Comparison of ENCODE assay signal across 24 cellular contexts in the genomic region with DNA sequence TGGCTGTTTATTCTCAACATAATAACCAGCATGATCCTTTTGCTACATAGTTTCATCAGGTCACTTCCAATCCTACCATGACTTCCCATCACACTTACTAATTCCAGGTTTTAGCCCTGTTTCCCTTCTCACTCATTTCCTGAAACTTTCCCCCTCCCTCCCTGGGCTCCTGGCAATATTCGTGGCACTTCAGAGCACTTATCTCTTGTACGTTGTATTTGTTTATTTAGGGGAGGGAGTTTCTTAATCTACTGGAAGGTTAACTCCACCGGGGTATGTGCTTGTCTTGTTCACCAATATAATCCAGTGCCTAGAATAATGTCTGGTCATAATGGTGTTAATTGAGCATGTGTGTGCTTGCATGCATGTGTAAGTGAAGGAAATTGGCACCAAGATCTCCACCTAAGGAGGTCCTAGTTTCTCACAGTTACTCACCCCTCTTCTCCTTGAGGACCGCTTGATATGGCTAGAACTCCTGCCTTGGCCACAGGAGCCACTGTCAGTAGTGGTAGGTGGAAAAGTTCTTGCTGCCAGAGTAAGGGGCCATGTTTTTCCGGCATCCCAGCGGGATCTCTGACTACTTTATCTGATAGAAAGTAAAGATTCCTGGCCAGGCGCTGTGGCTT. TPM values are rescaled to one million over a fixed set of nuclear protein-coding genes. Genes with fewer than 3 reads are reported as not detected.
A peak's percentile ranks its signal among the peaks of the same experiment; 100 is the strongest.
DNase-seq lines count a peak whose midpoint lies in the region; ATAC-seq and TF ChIP-seq lines count a peak whose summit lies in the region.
"Had no signal": no experiment of that assay in that cellular context is flagged by ENCODE, and none has a peak within 500 bp of the region (broad histone marks: within the 10 kb centered on the region; RNA-seq: fewer than 3 reads in every experiment).

No MANE protein-coding gene starts in this region.

- DNase-seq in Calu3, result no peak
- DNase-seq in chondrocyte (ENCODE audit: low spot score), result no peak
- DNase-seq in gastrocnemius medialis, result no peak
- no peak for DNase-seq in dermis blood vessel endothelial cell
- DNase-seq: activated naive CD8-positive, alpha-beta T cell treated with anti-CD3 and anti-CD28 coated beads, Interleukin-2, amount 10 ng/mL, durations not matched to agents 7 days and 5 days; cortex of kidney; hippocampal formation; mammary epithelial cell; naive thymus-derived CD4-positive, alpha-beta T cell; NCI-H1105 treated with DMSO at 0.1 percent for 48 hours; NCI-H2107; NCI-H526; SHP77; sigmoid colon; stimulated activated CD4-positive, alpha-beta T cell treated with anti-CD3 and anti-CD28 coated beads, Interleukin-1b, Interleukin-23, amount 100 ng/mL, for 48 hours had no signal

- in situ Hi-C loops in gastrocnemius medialis (cut with MboI; ENCODE audit: low sequenced_read_pairs in 4 of 4), result loop anchor here in 3 of 4 donors (5.0 kb wide), 2 partner anchors 39 to 44 kb away; partner anchors contain the start of gene GALR3 (in 1 of the 3)

- no peaks in the 10 kb centered on the region for H3K9me3 ChIP-seq in HEK293 (ENCODE audit: control insufficient read depth, insufficient read depth, low read depth, low read length)
- H3K9me3 ChIP-seq in gastrocnemius medialis, result no peaks in the 10 kb centered on the region
- H3K9me3 ChIP-seq: sigmoid colon, tibial nerve had no signal

- H3K4me3 Mint-ChIP-seq in Calu3 (ENCODE audit: low read depth, unreplicated experiment) (no peak overlapping the region), chondrocyte (ENCODE audit: unreplicated experiment) (no peak overlapping the region)
- H3K4me3 Mint-ChIP-seq: activated naive CD8-positive, alpha-beta T cell treated with anti-CD3 and anti-CD28 coated beads, Interleukin-2, amount 10 ng/mL, durations not matched to agents 7 days and 5 days; activated T-helper 1 cell treated with anti-CD3 and anti-CD28 coated beads, Interleukin-12 subunit alpha, Interleukin-12 subunit beta, Interleukin-2, Interleukin-4 antibody, amounts not matched to agents 30 ng/mL and 10 ng/mL and 1 ng/mL, durations not matched to agents 14 hours and 24 hours and 36 hours; brain; naive thymus-derived CD4-positive, alpha-beta T cell; stimulated activated memory B cell treated with anti-CD40 and anti-IgM and Interleukin-4, amounts not matched to agents 10 μg/mL and 1 μg/mL and 100 μg/mL, for 72 hours had no signal

- BruUV-seq in Calu3 (replicated peaks; lab: Mats Ljungman, UMichigan), result no TSS peak

- H3K4me1 Mint-ChIP-seq in Calu3 (ENCODE audit: low read depth, unreplicated experiment) (no peaks in the 10 kb centered on the region), chondrocyte (ENCODE audit: low read depth) (peaks cover 12% of the 10 kb centered on the region)
- H3K4me1 Mint-ChIP-seq: stimulated activated memory B cell treated with anti-CD40 and anti-IgM and Interleukin-4, amounts not matched to agents 10 μg/mL and 1 μg/mL and 100 μg/mL, for 72 hours had no signal

- H3K27ac ChIP-seq in HEK293 (ENCODE audit: extremely low read depth, low read depth, low read length) (no peak overlapping the region), gastrocnemius medialis (peak overlapping the region; percentile 87 to 95 (median 88))
- H3K27ac ChIP-seq: parathyroid adenoma, tibial nerve had no signal

- intact Hi-C loops in Calu3 (cut with micrococcal nuclease; ENCODE audit: unreplicated experiment) (no loop called here), gastrocnemius medialis (cut with DNase I; ENCODE audit: low total_unique reads) (no loop called here)

- H3K36me3 ChIP-seq in HEK293 (ENCODE audit: control insufficient read depth in 2 of 2, insufficient read depth in 1 of 2, low read length in 2 of 2) (peaks cover 83 to 96% of the 10 kb centered on the region in 2 experiments), gastrocnemius medialis (peaks cover 0 to 77% of the 10 kb centered on the region in 2 donors)

- ATAC-seq in gastrocnemius medialis (no peak), HG03039 (IDR thresholded peaks at IDR 0.05; ENCODE audit: unreplicated experiment) (no peak), GM18867 (IDR thresholded peaks at IDR 0.05; ENCODE audit: unreplicated experiment) (no peak)
- ATAC-seq: naive thymus-derived CD4-positive, alpha-beta T cell; stimulated activated memory B cell treated with anti-CD40 and anti-IgM and Interleukin-4, amounts not matched to agents 10 μg/mL and 1 μg/mL and 100 μg/mL, for 72 hours had no signal

- H3K27ac Mint-ChIP-seq in Calu3 (ENCODE audit: unreplicated experiment) (peak overlapping the region; percentile 5), chondrocyte (ENCODE audit: unreplicated experiment) (peak overlapping the region; percentile 91)
- H3K27ac Mint-ChIP-seq: activated naive CD8-positive, alpha-beta T cell treated with anti-CD3 and anti-CD28 coated beads, Interleukin-2, amount 10 ng/mL, durations not matched to agents 7 days and 5 days; activated T-helper 1 cell treated with anti-CD3 and anti-CD28 coated beads, Interleukin-12 subunit alpha, Interleukin-12 subunit beta, Interleukin-2, Interleukin-4 antibody, amounts not matched to agents 30 ng/mL and 10 ng/mL and 1 ng/mL, durations not matched to agents 14 hours and 24 hours and 36 hours; brain; stimulated activated memory B cell treated with anti-CD40 and anti-IgM and Interleukin-4, amounts not matched to agents 10 μg/mL and 1 μg/mL and 100 μg/mL, for 72 hours had no signal

- no peak for TF ChIP-seq CTCF in Calu3 (IDR thresholded peaks at IDR 0.05; ENCODE audit: unreplicated experiment)
- TF ChIP-seq CTCF in HEK293 (tag by site-specific recombination; IDR thresholded peaks at IDR 0.05), result no peak
- TF ChIP-seq CTCF in chondrocyte (IDR thresholded peaks at IDR 0.05), result no peak
- no peak for TF ChIP-seq CTCF in gastrocnemius medialis (IDR thresholded peaks at IDR 0.05 in 4 of 5, conservative IDR thresholded peaks at IDR 0.05 in 1 of 5)

- CTCF ChIA-PET in Calu3 (lab: Charles Lee) (interaction anchor here (0.6 to 1.2 kb wide), 2 partner anchors 17 to 1490 kb away, joined by 3 to 5 read pairs; no protein-coding TSS in a partner anchor), HEK293 (lab: Yijun Ruan, JAX) (interaction anchor here (0.6 to 11.2 kb wide), 5 partner anchors 8 to 81 kb away, joined by 3 to 208 read pairs (median 4); no protein-coding TSS in a partner anchor)

- TF ChIP-seq POLR2A in gastrocnemius medialis (IDR thresholded peaks at IDR 0.05), result no peak

- H3K4me3 ChIP-seq in HEK293 (ENCODE audit: low read depth, low read length) (no peak overlapping the region), gastrocnemius medialis (no peak overlapping the region)
- H3K4me3 ChIP-seq: sigmoid colon, tibial nerve had no signal

- H3K27me3 Mint-ChIP-seq in Calu3 (ENCODE audit: unreplicated experiment) (no peaks in the 10 kb centered on the region), chondrocyte (ENCODE audit: low read depth) (no peaks in the 10 kb centered on the region)
- H3K27me3 Mint-ChIP-seq: activated naive CD8-positive, alpha-beta T cell treated with anti-CD3 and anti-CD28 coated beads, Interleukin-2, amount 10 ng/mL, durations not matched to agents 7 days and 5 days; naive thymus-derived CD4-positive, alpha-beta T cell; stimulated activated memory B cell treated with anti-CD40 and anti-IgM and Interleukin-4, amounts not matched to agents 10 μg/mL and 1 μg/mL and 100 μg/mL, for 72 hours had no signal

- no peaks in the 10 kb centered on the region for H3K27me3 ChIP-seq in gastrocnemius medialis
- H3K27me3 ChIP-seq: sigmoid colon, tibial nerve had no signal

- H3K9me3 Mint-ChIP-seq in Calu3 (ENCODE audit: low read depth, unreplicated experiment), result no peaks in the 10 kb centered on the region
- H3K9me3 Mint-ChIP-seq in chondrocyte (ENCODE audit: low read depth), result no peaks in the 10 kb centered on the region
- H3K9me3 Mint-ChIP-seq: activated naive CD8-positive, alpha-beta T cell treated with anti-CD3 and anti-CD28 coated beads, Interleukin-2, amount 10 ng/mL, durations not matched to agents 7 days and 5 days; activated T-helper 1 cell treated with anti-CD3 and anti-CD28 coated beads, Interleukin-12 subunit alpha, Interleukin-12 subunit beta, Interleukin-2, Interleukin-4 antibody, amounts not matched to agents 30 ng/mL and 10 ng/mL and 1 ng/mL, durations not matched to agents 14 hours and 24 hours and 36 hours; brain; naive thymus-derived CD4-positive, alpha-beta T cell; stimulated activated memory B cell treated with anti-CD40 and anti-IgM and Interleukin-4, amounts not matched to agents 10 μg/mL and 1 μg/mL and 100 μg/mL, for 72 hours had no signal

- H3K36me3 Mint-ChIP-seq in Calu3 (ENCODE audit: insufficient read depth, unreplicated experiment), result peaks cover 82% of the 10 kb centered on the region
- H3K36me3 Mint-ChIP-seq in chondrocyte (ENCODE audit: low read depth), result peaks cover 35% of the 10 kb centered on the region

- POLR2A ChIA-PET in HEK293 (lab: Yijun Ruan, JAX), result interaction anchor here (0.9 to 1.8 kb wide), 4 partner anchors 11 to 302 kb away, joined by 3 to 7 read pairs (median 4); partner anchors contain the start of gene ANKRD54

- H3K4me1 ChIP-seq in HEK293 (ENCODE audit: control insufficient read depth, insufficient read depth, low read length) (peaks cover 4% of the 10 kb centered on the region; the same call in 1 of the 2 replicates), gastrocnemius medialis (peaks cover 24 to 29% of the 10 kb centered on the region in 2 donors)
- H3K4me1 ChIP-seq: parathyroid adenoma had no signal

TF ChIP-seq in HEK293, 187 proteins besides CTCF, POLR2A, EP300 and RAD21 (continues in another document):
- TF ChIP-seq ZFHX2 (tag by site-specific recombination; conservative IDR thresholded peaks at IDR 0.05), result no peak
- no peak for TF ChIP-seq ZNF10 (tag by site-specific recombination; IDR thresholded peaks at IDR 0.05)
- no peak for TF ChIP-seq ZNF664 (tag by site-specific recombination; IDR thresholded peaks at IDR 0.05)

RNA-seq across cellular contexts. Expression of gene EIF3L, which starts 11.7 kb away (rescaled TPM):
- total RNA-seq in Calu3 (2022) (287 and 402 TPM in 2 replicates), chondrocyte (312 to 325 TPM (median 323 TPM) in 3 replicates), gastrocnemius medialis (100 to 1,000 TPM; 291 to 406 (median 343) TPM), dermis blood vessel endothelial cell (358 and 454 TPM in 2 replicates)

RNA-seq across cellular contexts. Expression of gene ANKRD54, which starts 16.8 kb away (rescaled TPM):
- total RNA-seq in Calu3 (2022) (23.9 and 27.1 TPM in 2 replicates), chondrocyte (17.6 to 17.8 TPM (median 17.7 TPM) in 3 replicates), gastrocnemius medialis (10 to 100 TPM; 20.8 to 43.9 (median 27.3) TPM), dermis blood vessel endothelial cell (43.6 and 44.3 TPM in 2 replicates)

RNA-seq across cellular contexts. Expression of gene GALR3, which starts 37.7 kb away (rescaled TPM):
- total RNA-seq in Calu3 (2022), result 0.31 TPM in 1 of 2 replicates, not detected in the other
- 0.37 to 0.41 TPM in 2 of 3 replicates, not detected in the other for total RNA-seq in chondrocyte
- total RNA-seq in gastrocnemius medialis, result not detected
- 0.14 TPM in 1 of 2 replicates, not detected in the other for total RNA-seq in dermis blood vessel endothelial cell
- total RNA-seq: activated naive CD8-positive, alpha-beta T cell treated with anti-CD3 and anti-CD28 coated beads, Interleukin-2, amount 10 ng/mL, durations not matched to agents 7 days and 5 days; activated T-helper 1 cell treated with anti-CD3 and anti-CD28 coated beads, Interleukin-12 subunit alpha, Interleukin-12 subunit beta, Interleukin-2, Interleukin-4 antibody, amounts not matched to agents 30 ng/mL and 10 ng/mL and 1 ng/mL, durations not matched to agents 14 hours and 24 hours and 36 hours; Daoy; mammary epithelial cell; naive thymus-derived CD4-positive, alpha-beta T cell; sigmoid colon; tibial nerve had no signal

RNA-seq across cellular contexts. Expression of gene MICALL1, which starts 45.2 kb away (rescaled TPM):
- total RNA-seq in Calu3 (2022) (60.7 and 69.7 TPM in 2 replicates), chondrocyte (50.3 to 65.5 TPM (median 58.6 TPM) in 3 replicates), gastrocnemius medialis (10 to 100 TPM; 14.4 to 29.4 (median 21.1) TPM), dermis blood vessel endothelial cell (36.4 and 52.7 TPM in 2 replicates)

RNA-seq across cellular contexts. Expression of gene GCAT, which starts 53.2 kb away (rescaled TPM):
- total RNA-seq in Calu3 (2022) (22.7 and 29.9 TPM in 2 replicates), chondrocyte (23.1 to 24.8 TPM (median 23.6 TPM) in 3 replicates), gastrocnemius medialis (10 to 100 TPM in 3 of 4 donors, 1 to 10 TPM in 1; 10.0 to 21.5 (median 15.1) TPM), dermis blood vessel endothelial cell (24.5 and 37.6 TPM in 2 replicates)
